In the genomic region with DNA sequence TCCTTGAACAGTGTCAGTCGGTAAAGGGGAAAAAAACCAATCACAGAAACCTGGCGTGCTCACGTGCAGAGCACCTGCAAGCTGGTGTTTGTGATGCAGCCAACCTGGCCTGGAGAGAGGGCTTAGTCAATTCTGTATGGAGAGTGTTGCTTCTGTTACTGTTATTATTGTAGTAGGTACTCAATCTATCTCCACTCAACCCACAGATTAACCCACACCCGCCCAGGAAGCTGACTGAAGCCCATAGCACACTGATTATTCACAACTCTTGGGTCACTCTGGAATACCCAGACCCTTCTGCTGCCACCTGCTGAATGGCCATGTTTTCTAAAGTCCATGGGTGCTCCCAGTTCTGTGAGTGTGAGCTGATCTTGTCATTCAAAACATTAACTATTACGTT, we compare ENCODE assay signal across 18 cellular contexts.
"Had no signal": no experiment of that assay in that cellular context is flagged by ENCODE, and none has a peak within 500 bp of the region (broad histone marks: within the 10 kb centered on the region; RNA-seq: fewer than 3 reads in every experiment).

No MANE protein-coding gene starts in this region.

- H3K27ac ChIP-seq: epithelial cell of prostate, heart right ventricle, neural progenitor cell, pancreas, tibial artery had no signal

- H3K4me2 ChIP-seq: neural progenitor cell had no signal

- H2AFZ ChIP-seq: neural progenitor cell had no signal

- H3K27me3 ChIP-seq: neural progenitor cell, pancreas, tibial artery had no signal

- H3K9me3 ChIP-seq: heart right ventricle, pancreas, tibial artery had no signal

- ATAC-seq: heart right ventricle; left cardiac atrium; pancreas; stimulated activated memory B cell treated with anti-CD40 and anti-IgM and Interleukin-4, amounts not matched to agents 10 μg/mL and 1 μg/mL and 100 μg/mL, for 72 hours had no signal

- H3K4me1 ChIP-seq: heart right ventricle, neural progenitor cell, pancreas, tibial artery had no signal

- FAIRE-seq: frontal cortex, pancreas, urothelium cell line had no signal

- H3K9ac ChIP-seq: neural progenitor cell had no signal

- H3K36me3 ChIP-seq: heart right ventricle, neural progenitor cell, pancreas, tibial artery had no signal

- H3K4me3 ChIP-seq: heart right ventricle, lung, neural progenitor cell, pancreas, tibial artery had no signal

- DNase-seq: activated CD4-positive, alpha-beta T cell treated with anti-CD3 and anti-CD28 coated beads, Interleukin-2, amount 10 ng/mL, durations not matched to agents 24 days and 14 days; activated CD4-positive, CD25-positive, alpha-beta regulatory T cell; activated CD8-positive, alpha-beta memory T cell treated with anti-CD3 and anti-CD28 coated beads for 24 hours; activated naive CD4-positive, alpha-beta T cell treated with Interleukin-2 at 50 U/mL for 16 hours; aorta; effector memory CD4-positive, alpha-beta T cell; heart right ventricle; left cardiac atrium; naive B cell; pancreas; stimulated activated CD4-positive, alpha-beta T cell treated with anti-CD3 and anti-CD28 coated beads, Interleukin-12 subunit alpha, Interleukin-12 subunit beta, amount 100 ng/mL, for 4 hours; tibial artery had no signal
